Comparison of ENCODE assay signal across 26 cellular contexts in the genomic region with DNA sequence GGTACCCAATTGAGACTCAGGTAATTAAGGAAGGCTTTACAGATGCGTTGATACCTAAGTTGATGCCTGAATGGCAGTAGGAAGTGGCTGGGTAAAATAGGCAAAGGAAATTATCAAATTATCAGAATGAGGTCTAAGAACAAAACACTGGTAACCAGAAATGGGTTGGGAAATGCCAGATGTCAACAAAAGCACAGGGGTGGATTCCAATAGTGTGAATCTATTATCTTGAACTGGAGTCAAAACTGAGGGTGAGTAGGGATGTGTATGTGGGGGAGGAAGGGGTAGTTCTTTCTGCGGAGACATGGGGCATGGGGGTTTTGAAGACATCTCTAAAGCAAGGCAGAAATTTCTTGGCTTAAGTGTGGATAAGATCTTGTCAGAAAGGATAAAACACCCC. TPM values are rescaled to one million over a fixed set of nuclear protein-coding genes. Genes with fewer than 3 reads are reported as not detected.
"Had no signal": no experiment of that assay in that cellular context is flagged by ENCODE, and none has a peak within 500 bp of the region (broad histone marks: within the 10 kb centered on the region; RNA-seq: fewer than 3 reads in every experiment).

No MANE protein-coding gene starts in this region.

- H3K36me3 ChIP-seq: esophagus squamous epithelium, gastroesophageal sphincter, heart left ventricle, neural progenitor cell, prostate gland, right atrium auricular region, suprapubic skin, transverse colon had no signal

- H2AFZ ChIP-seq: neural progenitor cell had no signal

- H3K27me3 Mint-ChIP-seq: activated naive CD4-positive, alpha-beta T cell treated with anti-CD3 and anti-CD28 coated beads, Interleukin-2, amount 50 U/mL, for 24 hours; effector memory CD8-positive, alpha-beta T cell; memory B cell; stimulated activated naive CD8-positive, alpha-beta T cell treated with anti-CD3 and anti-CD28 coated beads, Interleukin-15, Interleukin-2, amounts not matched to agents 100 ng/mL and 50 ng/mL, for 24 hours had no signal

- DNase-seq: activated CD4-positive, CD25-positive, alpha-beta regulatory T cell treated with anti-CD3 and anti-CD28 coated beads, Interleukin-2, amount 50 U/mL, for 72 hours; activated CD8-positive, alpha-beta memory T cell treated with anti-CD3 and anti-CD28 coated beads for 24 hours; activated gamma-delta T cell; amygdala; body of pancreas; effector memory CD8-positive, alpha-beta T cell; esophagus squamous epithelium; heart left ventricle; kidney glomerular epithelial cell; left ventricle myocardium superior; mucosa of descending colon; naive thymus-derived CD4-positive, alpha-beta T cell; stimulated activated CD4-positive, alpha-beta T cell treated with anti-CD3 and anti-CD28 coated beads, Interleukin-15, amount 100 ng/mL, for 24 hours; stimulated activated CD4-positive, alpha-beta T cell treated with anti-CD3 and anti-CD28 coated beads, Interleukin-2, amount 100 ng/mL, for 48 hours; transverse colon had no signal

- H3K27ac Mint-ChIP-seq: activated naive CD4-positive, alpha-beta T cell treated with anti-CD3 and anti-CD28 coated beads, Interleukin-2, amount 50 U/mL, for 24 hours; effector memory CD8-positive, alpha-beta T cell; memory B cell; naive thymus-derived CD4-positive, alpha-beta T cell; neural progenitor cell; stimulated activated naive CD8-positive, alpha-beta T cell treated with anti-CD3 and anti-CD28 coated beads, Interleukin-15, Interleukin-2, amounts not matched to agents 100 ng/mL and 50 ng/mL, for 24 hours; T-helper 1 cell treated with Interleukin-12 subunit alpha and Interleukin-12 subunit beta and Interleukin-4 antibody, amounts not matched to agents 30 μg/mL and 1 μg/mL, for 36 hours had no signal

- H3K4me2 ChIP-seq: neural progenitor cell had no signal

- H3K9ac ChIP-seq: neural progenitor cell had no signal

- H3K4me3 Mint-ChIP-seq: activated naive CD4-positive, alpha-beta T cell treated with anti-CD3 and anti-CD28 coated beads, Interleukin-2, amount 50 U/mL, for 24 hours; effector memory CD8-positive, alpha-beta T cell; memory B cell; naive thymus-derived CD4-positive, alpha-beta T cell; neural progenitor cell; stimulated activated naive CD8-positive, alpha-beta T cell treated with anti-CD3 and anti-CD28 coated beads, Interleukin-15, Interleukin-2, amounts not matched to agents 100 ng/mL and 50 ng/mL, for 24 hours; T-helper 1 cell treated with Interleukin-12 subunit alpha and Interleukin-12 subunit beta and Interleukin-4 antibody, amounts not matched to agents 30 μg/mL and 1 μg/mL, for 36 hours had no signal

- H3K36me3 Mint-ChIP-seq: activated naive CD4-positive, alpha-beta T cell treated with anti-CD3 and anti-CD28 coated beads, Interleukin-2, amount 50 U/mL, for 24 hours; memory B cell; naive thymus-derived CD4-positive, alpha-beta T cell; neural progenitor cell had no signal

- H3K4me3 ChIP-seq: body of pancreas, esophagus squamous epithelium, gastroesophageal sphincter, heart left ventricle, mucosa of descending colon, neural progenitor cell, prostate gland, right atrium auricular region, suprapubic skin, transverse colon had no signal

- H3K9me3 Mint-ChIP-seq: activated naive CD4-positive, alpha-beta T cell treated with anti-CD3 and anti-CD28 coated beads, Interleukin-2, amount 50 U/mL, for 24 hours; effector memory CD8-positive, alpha-beta T cell; memory B cell; stimulated activated naive CD8-positive, alpha-beta T cell treated with anti-CD3 and anti-CD28 coated beads, Interleukin-15, Interleukin-2, amounts not matched to agents 100 ng/mL and 50 ng/mL, for 24 hours; T-helper 1 cell treated with Interleukin-12 subunit alpha and Interleukin-12 subunit beta and Interleukin-4 antibody, amounts not matched to agents 30 μg/mL and 1 μg/mL, for 36 hours had no signal

- H3K4me1 ChIP-seq: body of pancreas, esophagus squamous epithelium, gastroesophageal sphincter, heart left ventricle, neural progenitor cell, prostate gland, right atrium auricular region, suprapubic skin, transverse colon had no signal

- H3K9me3 ChIP-seq: body of pancreas, esophagus squamous epithelium, gastroesophageal sphincter, heart left ventricle, mucosa of descending colon, prostate gland, right atrium auricular region, suprapubic skin, transverse colon had no signal

- H3K27me3 ChIP-seq: body of pancreas, esophagus squamous epithelium, gastroesophageal sphincter, heart left ventricle, neural progenitor cell, right atrium auricular region, suprapubic skin, transverse colon had no signal

- H3K27ac ChIP-seq: body of pancreas, esophagus squamous epithelium, gastroesophageal sphincter, heart left ventricle, neural progenitor cell, prostate gland, right atrium auricular region, suprapubic skin, transverse colon had no signal

- H3K4me1 Mint-ChIP-seq: activated naive CD4-positive, alpha-beta T cell treated with anti-CD3 and anti-CD28 coated beads, Interleukin-2, amount 50 U/mL, for 24 hours; memory B cell; neural progenitor cell had no signal

RNA-seq across cellular contexts. Expression of a gene that starts 49.5 kb away (rescaled TPM):
- total RNA-seq: cardiac septum, dermis microvascular lymphatic vessel endothelial cell, right atrium auricular region had no signal
